Comparison of ENCODE assay signal across 13 cellular contexts in the genomic region with DNA sequence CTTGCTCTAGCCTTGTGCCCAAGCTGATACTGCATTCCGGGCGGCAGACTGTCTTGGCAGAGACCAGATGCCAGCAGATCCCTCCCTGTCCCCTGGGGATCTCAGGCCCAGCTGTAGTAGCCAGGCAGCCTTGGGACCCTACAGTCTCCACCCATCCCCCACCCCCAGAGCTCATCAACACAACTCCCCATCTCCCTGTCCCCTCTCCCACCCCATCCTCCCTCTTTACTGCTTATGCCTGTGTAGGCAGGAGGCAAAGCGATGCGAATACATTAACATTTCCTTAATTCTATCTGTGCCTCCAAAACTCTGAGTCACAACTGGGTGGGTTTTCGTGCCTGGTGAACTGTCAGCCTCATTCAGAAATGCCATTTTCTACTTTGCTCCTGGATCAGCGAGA.
"Had no signal": no experiment of that assay in that cellular context is flagged by ENCODE, and none has a peak within 500 bp of the region (broad histone marks: within the 10 kb centered on the region; RNA-seq: fewer than 3 reads in every experiment).

No MANE protein-coding gene starts in this region.

- H3K9me3 ChIP-seq: mucosa of descending colon, psoas muscle, upper lobe of right lung had no signal

- H3K4me3 Mint-ChIP-seq: activated CD4-positive, alpha-beta T cell treated with anti-CD3 and anti-CD28 coated beads, Interleukin-2, amount 10 ng/mL, durations not matched to agents 24 days and 14 days; activated naive CD4-positive, alpha-beta T cell treated with anti-CD3 and anti-CD28 coated beads for 36 hours; activated T-helper 17 cell treated with anti-CD3 and anti-CD28 coated beads, Interleukin-2, amount 50 U/mL, for 72 hours; naive thymus-derived CD8-positive, alpha-beta T cell; stimulated activated naive CD8-positive, alpha-beta T cell treated with anti-CD3 and anti-CD28 coated beads, Interleukin-15, Interleukin-2, amounts not matched to agents 100 ng/mL and 50 ng/mL, for 24 hours; T-helper 1 cell treated with Interleukin-12 subunit alpha and Interleukin-12 subunit beta and Interleukin-4 antibody, amounts not matched to agents 30 μg/mL and 1 μg/mL, for 36 hours had no signal

- H3K9me3 Mint-ChIP-seq: activated CD4-positive, alpha-beta T cell treated with anti-CD3 and anti-CD28 coated beads, Interleukin-2, amount 10 ng/mL, durations not matched to agents 24 days and 14 days; activated naive CD4-positive, alpha-beta T cell treated with anti-CD3 and anti-CD28 coated beads for 36 hours; activated T-helper 17 cell treated with anti-CD3 and anti-CD28 coated beads, Interleukin-2, amount 50 U/mL, for 72 hours; stimulated activated naive CD8-positive, alpha-beta T cell treated with anti-CD3 and anti-CD28 coated beads, Interleukin-15, Interleukin-2, amounts not matched to agents 100 ng/mL and 50 ng/mL, for 24 hours; T-helper 1 cell treated with Interleukin-12 subunit alpha and Interleukin-12 subunit beta and Interleukin-4 antibody, amounts not matched to agents 30 μg/mL and 1 μg/mL, for 36 hours had no signal

- H3K4me1 ChIP-seq: psoas muscle, upper lobe of right lung had no signal

- H3K36me3 Mint-ChIP-seq: naive thymus-derived CD8-positive, alpha-beta T cell had no signal

- ATAC-seq: activated T-helper 17 cell treated with anti-CD3 and anti-CD28 coated beads, Interleukin-2, amount 50 U/mL, for 72 hours; naive thymus-derived CD8-positive, alpha-beta T cell; sciatic nerve had no signal

- H3K27ac Mint-ChIP-seq: activated CD4-positive, alpha-beta T cell treated with anti-CD3 and anti-CD28 coated beads, Interleukin-2, amount 10 ng/mL, durations not matched to agents 24 days and 14 days; activated naive CD4-positive, alpha-beta T cell treated with anti-CD3 and anti-CD28 coated beads for 36 hours; activated T-helper 17 cell treated with anti-CD3 and anti-CD28 coated beads, Interleukin-2, amount 50 U/mL, for 72 hours; naive thymus-derived CD8-positive, alpha-beta T cell; stimulated activated naive CD8-positive, alpha-beta T cell treated with anti-CD3 and anti-CD28 coated beads, Interleukin-15, Interleukin-2, amounts not matched to agents 100 ng/mL and 50 ng/mL, for 24 hours; T-helper 1 cell treated with Interleukin-12 subunit alpha and Interleukin-12 subunit beta and Interleukin-4 antibody, amounts not matched to agents 30 μg/mL and 1 μg/mL, for 36 hours had no signal

- H3K27ac ChIP-seq: psoas muscle, upper lobe of right lung had no signal

- H3K36me3 ChIP-seq: upper lobe of right lung had no signal

- H3K27me3 ChIP-seq: upper lobe of right lung had no signal

- H3K4me1 Mint-ChIP-seq: activated CD4-positive, alpha-beta T cell treated with anti-CD3 and anti-CD28 coated beads, Interleukin-2, amount 10 ng/mL, durations not matched to agents 24 days and 14 days; activated T-helper 17 cell treated with anti-CD3 and anti-CD28 coated beads, Interleukin-2, amount 50 U/mL, for 72 hours; naive thymus-derived CD8-positive, alpha-beta T cell had no signal

- H3K27me3 Mint-ChIP-seq: activated CD4-positive, alpha-beta T cell treated with anti-CD3 and anti-CD28 coated beads, Interleukin-2, amount 10 ng/mL, durations not matched to agents 24 days and 14 days had no signal

- DNase-seq: activated CD4-positive, alpha-beta T cell treated with anti-CD3 and anti-CD28 coated beads, Interleukin-2, amount 10 ng/mL, durations not matched to agents 24 days and 14 days; activated CD8-positive, alpha-beta memory T cell treated with anti-CD3 and anti-CD28 coated beads for 24 hours; activated naive CD4-positive, alpha-beta T cell treated with anti-CD3 and anti-CD28 coated beads for 36 hours; mucosa of descending colon; naive thymus-derived CD8-positive, alpha-beta T cell; occipital lobe; psoas muscle; stimulated activated CD4-positive, alpha-beta T cell treated with anti-CD3 and anti-CD28 coated beads, Interleukin-4, amount 100 ng/mL, for 24 hours; upper lobe of right lung had no signal

- H3K4me3 ChIP-seq: mucosa of descending colon, psoas muscle, upper lobe of right lung had no signal
